23 cellular contexts compared by ENCODE assay signal in the genomic region with DNA sequence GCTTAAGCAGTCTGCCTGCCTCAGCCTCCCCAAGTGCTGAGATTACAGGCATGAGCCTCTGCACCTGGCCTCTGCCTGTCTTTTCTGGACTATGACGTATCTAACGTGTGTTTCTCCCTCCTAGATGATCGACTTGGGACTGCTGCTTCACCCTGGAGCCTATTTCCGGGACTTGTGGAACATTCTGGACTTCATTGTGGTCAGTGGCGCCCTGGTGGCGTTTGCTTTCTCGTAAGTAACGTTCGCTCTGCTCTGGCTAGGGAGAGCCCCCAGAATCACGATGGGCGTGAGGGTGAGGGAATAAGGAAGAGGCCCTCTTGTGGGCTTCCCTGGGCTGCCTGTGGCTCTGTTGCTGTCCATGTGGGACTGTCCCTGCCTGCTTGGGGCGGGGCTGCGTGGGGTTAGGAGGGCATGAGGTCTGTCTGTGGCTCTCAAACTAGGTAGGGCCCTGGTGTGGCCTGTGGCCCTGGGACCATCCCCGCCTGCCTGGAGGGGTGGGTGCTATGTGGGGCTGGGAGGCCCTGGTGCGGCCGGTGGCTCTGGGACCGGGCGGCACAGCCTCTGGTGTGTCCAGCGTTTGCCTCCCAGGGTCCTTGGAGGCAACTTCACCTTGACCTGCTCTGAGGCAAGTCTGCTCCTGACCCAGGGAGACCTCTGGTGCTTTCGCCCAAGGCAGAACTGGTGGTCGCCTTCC.
A peak's percentile ranks its signal among the peaks of the same experiment; 100 is the strongest.
DNase-seq lines count a peak whose midpoint lies in the region; ATAC-seq and TF ChIP-seq lines count a peak whose summit lies in the region.
"Had no signal": no experiment of that assay in that cellular context is flagged by ENCODE, and none has a peak within 500 bp of the region (broad histone marks: within the 10 kb centered on the region; RNA-seq: fewer than 3 reads in every experiment).

No MANE protein-coding gene starts in this region.

- no peak overlapping the region for H3K14ac ChIP-seq in neuronal stem cell (ENCODE audit: low read length)

- no peak overlapping the region for H2AK5ac ChIP-seq in neuronal stem cell (ENCODE audit: low read depth, low read length)

- H3K4me1 Mint-ChIP-seq in endodermal cell (peaks cover 8% of the 10 kb centered on the region), T-helper 17 cell (peaks cover 13% of the 10 kb centered on the region)
- no peaks in the 10 kb centered on the region for H3K4me1 Mint-ChIP-seq in activated naive CD4-positive, alpha-beta T cell treated with anti-CD3 and anti-CD28 coated beads for 36 hours (ENCODE audit: low read depth)

- H4K8ac ChIP-seq in neuronal stem cell (ENCODE audit: low read depth, low read length) = no peak overlapping the region

- H3K9me3 Mint-ChIP-seq in endodermal cell = no peaks in the 10 kb centered on the region
- no peaks in the 10 kb centered on the region for H3K9me3 Mint-ChIP-seq in activated naive CD4-positive, alpha-beta T cell treated with anti-CD3 and anti-CD28 coated beads for 36 hours
- H3K9me3 Mint-ChIP-seq: CD4-positive, alpha-beta memory T cell had no signal

- intact Hi-C loops in cardiac septum (cut with DNase I) = no loop called here
- intact Hi-C loops in heart right ventricle (cut with DNase I) = no loop called here
- intact Hi-C loops in activated naive CD4-positive, alpha-beta T cell treated with anti-CD3 and anti-CD28 coated beads for 36 hours (cut with micrococcal nuclease) = no loop called here

- H2BK5ac ChIP-seq in neuronal stem cell (ENCODE audit: low read length) = no peak overlapping the region

- no peak overlapping the region for H2BK15ac ChIP-seq in neuronal stem cell (ENCODE audit: low read length)

- H3K4me3 ChIP-seq in heart right ventricle (no peak overlapping the region), endodermal cell (ENCODE audit: low read length) (no peak overlapping the region), neuronal stem cell (ENCODE audit: low read length in 2 of 2) (no peak overlapping the region)
- H3K4me3 ChIP-seq: adrenal gland, body of pancreas, GM23248, right lobe of liver, vagina had no signal

- no peaks in the 10 kb centered on the region for H3K79me1 ChIP-seq in neuronal stem cell (ENCODE audit: low read depth, low read length)

- H3K4me1 ChIP-seq in heart right ventricle (no peaks in the 10 kb centered on the region), endodermal cell (ENCODE audit: control insufficient read depth, insufficient read depth, low read length) (no peaks in the 10 kb centered on the region), neuronal stem cell (ENCODE audit: control insufficient read depth in 2 of 2, insufficient read depth in 1 of 2, low read depth in 1 of 2, low read length in 2 of 2) (peaks cover 0 to 3% of the 10 kb centered on the region in 2 donors)
- H3K4me1 ChIP-seq: adrenal gland, body of pancreas, right lobe of liver, vagina had no signal

- no peak overlapping the region for H3K9ac ChIP-seq in endodermal cell (ENCODE audit: extremely low read depth, low read length, poor library complexity, severe bottlenecking)
- no peak overlapping the region for H3K9ac ChIP-seq in neuronal stem cell (ENCODE audit: low read depth, low read length, poor library complexity)
- H3K9ac ChIP-seq: GM23248 had no signal

- peak; percentile 66 for DNase-seq in cardiac septum (ENCODE audit: low spot score)
- no peak for DNase-seq in heart right ventricle
- peak; percentile 41 for DNase-seq in endodermal cell
- DNase-seq in neuronal stem cell (ENCODE audit: low spot score) = no peak
- no peak for DNase-seq in T-helper 17 cell
- no peak for DNase-seq in activated naive CD4-positive, alpha-beta T cell treated with anti-CD3 and anti-CD28 coated beads for 36 hours
- no peak for DNase-seq in NCI-H82 (lab: John Stamatoyannopoulos, UW)
- no peak for DNase-seq in stimulated activated CD4-positive, alpha-beta T cell treated with anti-CD3 and anti-CD28 coated beads, Interleukin-4, amount 100 ng/mL, for 4 hours
- DNase-seq: activated CD4-positive, CD25-positive, alpha-beta regulatory T cell; CD4-positive, alpha-beta memory T cell; cerebellar nuclear complex; GM23248; NCI-H1694 treated with DMSO at 0.1 percent for 48 hours; NCI-H2171; NCI-H524; NK-92 treated with Interleukin-12 subunit alpha and Interleukin-12 subunit beta, amount 100 ng/mL, for 24 hours; SIG-M5; stimulated activated naive CD4-positive, alpha-beta T cell had no signal

- ATAC-seq in heart right ventricle = no peak
- no peak for ATAC-seq in T-helper 17 cell
- ATAC-seq: body of pancreas had no signal

- H2AFZ ChIP-seq in neuronal stem cell (ENCODE audit: low read length) = no peak overlapping the region
- H2AFZ ChIP-seq: GM23248 had no signal

- CTCF ChIA-PET in activated naive CD4-positive, alpha-beta T cell treated with anti-CD3 and anti-CD28 coated beads for 36 hours (lab: Charles Lee) = no interaction called here

- no peak overlapping the region for H4K91ac ChIP-seq in neuronal stem cell (ENCODE audit: low read depth, low read length, poor library complexity)

- H2BK120ac ChIP-seq in neuronal stem cell (ENCODE audit: low read depth, low read length) = no peak overlapping the region

- H2BK12ac ChIP-seq in neuronal stem cell (ENCODE audit: low read length) = no peak overlapping the region

- TF ChIP-seq CTCF in heart right ventricle (IDR thresholded peaks at IDR 0.05) (no peak), endodermal cell (conservative IDR thresholded peaks at IDR 0.05) (no peak)

- WGBS in heart right ventricle, 2 donors = 85 to 89% methylated on average over 21 of the region's 21 CpGs
- WGBS in endodermal cell (ENCODE audit: insufficient coverage in 1 of 2, insufficient read length in 1 of 2), 2 experiments = 84 to 95% methylated on average over 13 to 21 of the region's 21 CpGs
- no CpG with 5 or more reads among the region's 21 CpGs for WGBS in neuronal stem cell (ENCODE audit: extremely low coverage in 2 of 2, insufficient read length in 2 of 2, insufficient replicate concordance in 1 of 2), 2 donors

- H3K27ac ChIP-seq in heart right ventricle = no peak overlapping the region
- H3K27ac ChIP-seq in endodermal cell (ENCODE audit: low read depth, low read length) = no peak overlapping the region
- H3K27ac ChIP-seq in neuronal stem cell (replicated peaks; ENCODE audit: low read length) = no peak overlapping the region
- H3K27ac ChIP-seq: adrenal gland, body of pancreas, GM23248, right lobe of liver, vagina had no signal

- peak overlapping the region; percentile 1 for H3K18ac ChIP-seq in neuronal stem cell (ENCODE audit: low read length)

- peak overlapping the region; percentile 7 for H3K23ac ChIP-seq in neuronal stem cell (ENCODE audit: low read depth, low read length, poor library complexity)

- no peaks in the 10 kb centered on the region for H3K27me3 Mint-ChIP-seq in endodermal cell (ENCODE audit: insufficient read depth)
- H3K27me3 Mint-ChIP-seq in T-helper 17 cell = peaks cover 46% of the 10 kb centered on the region
- H3K27me3 Mint-ChIP-seq in activated naive CD4-positive, alpha-beta T cell treated with anti-CD3 and anti-CD28 coated beads for 36 hours (ENCODE audit: low read depth) = peaks cover 3% of the 10 kb centered on the region

- H3K4me3 Mint-ChIP-seq in endodermal cell (no peak overlapping the region), T-helper 17 cell (no peak overlapping the region)
- H3K4me3 Mint-ChIP-seq in activated naive CD4-positive, alpha-beta T cell treated with anti-CD3 and anti-CD28 coated beads for 36 hours = no peak overlapping the region
- H3K4me3 Mint-ChIP-seq: CD4-positive, alpha-beta memory T cell had no signal

- H3K4me2 ChIP-seq in neuronal stem cell (ENCODE audit: insufficient read depth, low read length, poor library complexity, severe bottlenecking) = no peak overlapping the region

- H3K36me3 Mint-ChIP-seq in endodermal cell (ENCODE audit: low read depth) = peaks cover 37% of the 10 kb centered on the region
- H3K36me3 Mint-ChIP-seq in T-helper 17 cell (ENCODE audit: low read depth) = peaks cover 5% of the 10 kb centered on the region
- no peaks in the 10 kb centered on the region for H3K36me3 Mint-ChIP-seq in activated naive CD4-positive, alpha-beta T cell treated with anti-CD3 and anti-CD28 coated beads for 36 hours (ENCODE audit: low read depth)
- H3K36me3 Mint-ChIP-seq: CD4-positive, alpha-beta memory T cell had no signal

- no peaks in the 10 kb centered on the region for H3K36me3 ChIP-seq in heart right ventricle
- H3K36me3 ChIP-seq in endodermal cell (ENCODE audit: control insufficient read depth, insufficient read depth, low read length) = no peaks in the 10 kb centered on the region
- H3K36me3 ChIP-seq in neuronal stem cell (replicated peaks in 1 of 2; ENCODE audit: control insufficient read depth in 2 of 2, insufficient read depth in 2 of 2, low read length in 2 of 2) = no peaks in the 10 kb centered on the region
- H3K36me3 ChIP-seq: adrenal gland, right lobe of liver, vagina had no signal

- H3K4ac ChIP-seq in neuronal stem cell (ENCODE audit: low read length) = no peak overlapping the region

- H3K27me3 ChIP-seq in heart right ventricle (peaks cover 0 to 39% (median 24%) of the 10 kb centered on the region in 7 donors), endodermal cell (ENCODE audit: control insufficient read depth, insufficient read depth, low read length, poor library complexity, severe bottlenecking) (no peaks in the 10 kb centered on the region), neuronal stem cell (ENCODE audit: control insufficient read depth in 3 of 3, insufficient read depth in 3 of 3, low read depth in 1 of 3, low read length in 3 of 3) (no peaks in the 10 kb centered on the region)
- H3K27me3 ChIP-seq: adrenal gland, body of pancreas, right lobe of liver, vagina had no signal

- H3K27ac Mint-ChIP-seq in endodermal cell (peak overlapping the region; percentile 52), T-helper 17 cell (no peak overlapping the region)
- H3K27ac Mint-ChIP-seq in activated naive CD4-positive, alpha-beta T cell treated with anti-CD3 and anti-CD28 coated beads for 36 hours = no peak overlapping the region
- H3K27ac Mint-ChIP-seq: progenitor cell of endocrine pancreas had no signal

- no peaks in the 10 kb centered on the region for H3K9me3 ChIP-seq in heart right ventricle
- no peaks in the 10 kb centered on the region for H3K9me3 ChIP-seq in endodermal cell (ENCODE audit: control insufficient read depth, low read length)
- peaks cover 0 to 4% of the 10 kb centered on the region in 2 donors for H3K9me3 ChIP-seq in neuronal stem cell (replicated peaks in 1 of 2; ENCODE audit: control insufficient read depth in 2 of 2, insufficient read depth in 1 of 2, low read depth in 1 of 2, low read length in 2 of 2)
- no peaks in the 10 kb centered on the region for H3K9me3 ChIP-seq in T-helper 17 cell (ENCODE audit: control insufficient read depth, low read length, poor library complexity, severe bottlenecking)
- H3K9me3 ChIP-seq: adrenal gland, body of pancreas, right lobe of liver, vagina had no signal

Comparison
In these comparisons a context has a peak if more than half of its experiments do, and no peak if none do; other contexts are left out.
1. DNase-seq: peak in cardiac septum (single experiment) and endodermal cell (single experiment); none in heart right ventricle (0 of 2), neuronal stem cell (single experiment), T-helper 17 cell (0 of 3), activated naive CD4-positive, alpha-beta T cell treated with anti-CD3 and anti-CD28 coated beads for 36 hours (single experiment), NCI-H82 (single experiment) and stimulated activated CD4-positive, alpha-beta T cell treated with anti-CD3 and anti-CD28 coated beads, Interleukin-4, amount 100 ng/mL, for 4 hours (0 of 2).